ENCODE assay signal across 8 cellular contexts in genomic region chr6:36886948-36887347, GRCh38. TPM values are rescaled to one million over a fixed set of nuclear protein-coding genes. Genes with fewer than 3 reads are reported as not detected.
DNase-seq lines count a peak whose midpoint lies in the region; ATAC-seq and TF ChIP-seq lines count a peak whose summit lies in the region.

No MANE protein-coding gene starts in this region.

- no peaks in the 10 kb centered on the region for H3K36me3 ChIP-seq in SK-N-SH (replicated peaks in 1 of 2; ENCODE audit: control insufficient read depth in 1 of 2, insufficient read depth in 2 of 2, low read length in 1 of 2)
- H3K36me3 ChIP-seq in spleen: peaks cover 0 to 3% (median 0%) of the 10 kb centered on the region in 6 donors

- ATAC-seq in SK-N-SH treated with all-trans-retinoic acid at 6 μM for 48 hours (no peak), T-cell (replicated peaks in 1 of 4) (no peak)

- TF ChIP-seq CTCF in SK-N-SH (IDR thresholded peaks at IDR 0.05): no peak
- no peak for TF ChIP-seq CTCF in fibroblast of the aortic adventitia (IDR thresholded peaks at IDR 0.05; ENCODE audit: insufficient read depth, low read length)
- no peak for TF ChIP-seq CTCF in spleen (IDR thresholded peaks at IDR 0.05 in 8 of 11, conservative IDR thresholded peaks at IDR 0.05 in 3 of 11)

- H3K4me2 ChIP-seq in SK-N-SH: peak overlapping the region; percentile 87

- POLR2A ChIA-PET in SK-N-SH (lab: Yijun Ruan, JAX): interaction anchor here (4.6 kb wide), 1 partner anchor 12 kb away, joined by 26 read pairs; the partner anchor contains the start of gene PPIL1
- POLR2A ChIA-PET in T-cell (lab: Charles Lee): no interaction called here

- H3K9me3 ChIP-seq in SK-N-SH: no peaks in the 10 kb centered on the region
- H3K9me3 ChIP-seq in spleen: no peaks in the 10 kb centered on the region

- peak overlapping the region; percentile 86 to 87 (median 87) for H3K4me3 Mint-ChIP-seq in T-cell

- no peak for TF ChIP-seq POLR2A in spleen (IDR thresholded peaks at IDR 0.05)

- H3K79me2 ChIP-seq in SK-N-SH (ENCODE audit: insufficient read depth): peaks cover 60% of the 10 kb centered on the region

- H3F3A ChIP-seq in SK-N-SH (replicated peaks; ENCODE audit: insufficient read depth): no peaks in the 10 kb centered on the region

- WGBS in SK-N-SH (ENCODE audit: low lambda C conversion rate): 31% methylated on average over 9 of the region's 9 CpGs
- 78 to 87% (median 85%) methylated on average over 9 of the region's 9 CpGs for WGBS in spleen, 5 donors

- TF ChIP-seq RAD21 in SK-N-SH (IDR thresholded peaks at IDR 0.05; ENCODE audit: low read length): no peak

- DNase-seq in SK-N-SH (no peak), T-cell (no peak), fibroblast of the aortic adventitia (ENCODE audit: low read depth) (no peak), spleen (no peak), NCI-H128 (lab: John Stamatoyannopoulos, UW; ENCODE audit: unreplicated experiment) (no peak), NCI-H82 (lab: John Stamatoyannopoulos, UW) (no peak), GDM1 (lab: John Stamatoyannopoulos, UW) (no peak)

- peak overlapping the region; percentile 87; the same call in 1 of the 2 replicates for H3K9ac ChIP-seq in SK-N-SH

- intact Hi-C loops in spleen (cut with DNase I; ENCODE audit: low total_unique reads): loop anchor here (10.0 kb wide), 2 partner anchors 128 to 328 kb away; no protein-coding TSS in a partner anchor

- H3K27ac Mint-ChIP-seq in T-cell: peak overlapping the region in 1 of 2 donors; percentile 75

- H3K4me3 ChIP-seq in SK-N-SH (ENCODE audit: low read depth in 2 of 2, low read length in 1 of 2): peak overlapping the region; percentile 90 to 96
- H3K4me3 ChIP-seq in fibroblast of the aortic adventitia (ENCODE audit: low read depth, low read length): peak overlapping the region; percentile 93
- H3K4me3 ChIP-seq in spleen: peak overlapping the region in 5 of 8 donors; percentile 70 to 88 (median 75)

- H3K9me3 Mint-ChIP-seq in T-cell: no peaks in the 10 kb centered on the region

- no peaks in the 10 kb centered on the region; the same call in 1 of the 2 replicates for H4K20me1 ChIP-seq in SK-N-SH (ENCODE audit: insufficient read depth)

- H3K4me1 ChIP-seq in SK-N-SH (ENCODE audit: control insufficient read depth in 1 of 2, insufficient read depth in 2 of 2, low read depth in 1 of 2, low read length in 1 of 2) (peaks cover 0 to 5% of the 10 kb centered on the region in 2 experiments; a peak in 1 of 4 replicates), spleen (peaks cover 9 to 51% (median 29%) of the 10 kb centered on the region in 6 donors)

- peaks cover 35 to 50% (median 48%) of the 10 kb centered on the region in 3 donors for H3K4me1 Mint-ChIP-seq in T-cell

- no peak overlapping the region; a peak in 1 of 4 replicates for H3K27ac ChIP-seq in SK-N-SH (ENCODE audit: low read depth in 2 of 2, low read length in 1 of 2)
- peak overlapping the region in 2 of 8 donors; percentile 88 for H3K27ac ChIP-seq in spleen

- CTCF ChIA-PET in SK-N-SH (lab: Yijun Ruan, JAX) (interaction anchor here (1.6 to 3.6 kb wide), 3 partner anchors 12 to 131 kb away, joined by 5 to 74 read pairs (median 37); partner anchors contain the start of gene PPIL1), T-cell (lab: Charles Lee) (interaction anchor here in 1 of 2 donors (2.8 kb wide), 1 partner anchor 12 kb away, joined by 49 read pairs; the partner anchor contains the start of gene PPIL1)

- no peak overlapping the region for H2AFZ ChIP-seq in SK-N-SH (ENCODE audit: low read depth)

- peaks cover 4% of the 10 kb centered on the region for H3K36me3 Mint-ChIP-seq in T-cell

- H3K27me3 ChIP-seq in SK-N-SH (ENCODE audit: insufficient read depth) (no peaks in the 10 kb centered on the region), spleen (replicated peaks in 1 of 7) (no peaks in the 10 kb centered on the region)

- no peaks in the 10 kb centered on the region for H3K9me2 ChIP-seq in SK-N-SH

- TF ChIP-seq EP300 in SK-N-SH (IDR thresholded peaks at IDR 0.05; ENCODE audit: borderline replicate concordance in 1 of 2, low read depth in 1 of 2, low read length in 1 of 2): no peak

- H3K27me3 Mint-ChIP-seq in T-cell: no peaks in the 10 kb centered on the region

TF ChIP-seq in SK-N-SH, 30 proteins besides CTCF, POLR2A, EP300 and RAD21 (continues in another document):
- TF ChIP-seq FOXM1 (IDR thresholded peaks at IDR 0.05; ENCODE audit: low read depth) (no peak), JUND (IDR thresholded peaks at IDR 0.05) (no peak), POLR2AphosphoS5 (IDR thresholded peaks at IDR 0.05; ENCODE audit: low read depth, low read length) (no peak), TEAD4 (IDR thresholded peaks at IDR 0.05; ENCODE audit: borderline replicate concordance, insufficient read depth) (no peak), MEF2A (IDR thresholded peaks at IDR 0.05; ENCODE audit: borderline replicate concordance, low read depth) (no peak), RXRA (IDR thresholded peaks at IDR 0.05; ENCODE audit: borderline replicate concordance, low read depth) (no peak)

TF ChIP-seq in SK-N-SH treated with all-trans-retinoic acid at 6 μM for 48 hours, 23 proteins besides CTCF, POLR2A, EP300 and RAD21 (continues in another document):
- TF ChIP-seq GLIS3 (CRISPR knock-in tag; IDR thresholded peaks at IDR 0.05) (no peak), CSRNP3 (CRISPR knock-in tag; IDR thresholded peaks at IDR 0.05) (no peak), BACH2 (CRISPR knock-in tag; IDR thresholded peaks at IDR 0.05; ENCODE audit: borderline replicate concordance) (no peak), ESRRG (CRISPR knock-in tag; IDR thresholded peaks at IDR 0.05) (no peak), ZC3H10 (CRISPR knock-in tag; IDR thresholded peaks at IDR 0.05) (no peak), TCF4 (CRISPR knock-in tag; IDR thresholded peaks at IDR 0.05; ENCODE audit: borderline replicate concordance) (no peak)
- TF ChIP-seq, protein P1, sequence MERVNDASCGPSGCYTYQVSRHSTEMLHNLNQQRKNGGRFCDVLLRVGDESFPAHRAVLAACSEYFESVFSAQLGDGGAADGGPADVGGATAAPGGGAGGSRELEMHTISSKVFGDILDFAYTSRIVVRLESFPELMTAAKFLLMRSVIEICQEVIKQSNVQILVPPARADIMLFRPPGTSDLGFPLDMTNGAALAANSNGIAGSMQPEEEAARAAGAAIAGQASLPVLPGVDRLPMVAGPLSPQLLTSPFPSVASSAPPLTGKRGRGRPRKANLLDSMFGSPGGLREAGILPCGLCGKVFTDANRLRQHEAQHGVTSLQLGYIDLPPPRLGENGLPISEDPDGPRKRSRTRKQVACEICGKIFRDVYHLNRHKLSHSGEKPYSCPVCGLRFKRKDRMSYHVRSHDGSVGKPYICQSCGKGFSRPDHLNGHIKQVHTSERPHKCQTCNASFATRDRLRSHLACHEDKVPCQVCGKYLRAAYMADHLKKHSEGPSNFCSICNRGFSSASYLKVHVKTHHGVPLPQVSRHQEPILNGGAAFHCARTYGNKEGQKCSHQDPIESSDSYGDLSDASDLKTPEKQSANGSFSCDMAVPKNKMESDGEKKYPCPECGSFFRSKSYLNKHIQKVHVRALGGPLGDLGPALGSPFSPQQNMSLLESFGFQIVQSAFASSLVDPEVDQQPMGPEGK (CRISPR knock-in tag; IDR thresholded peaks at IDR 0.05; ENCODE audit: borderline replicate concordance): no peak

RNA-seq across cellular contexts. Expression of gene C6orf89, which starts 1.2 kb away (rescaled TPM):
- polyA plus RNA-seq in SK-N-SH (2012; rRNA removed) (20.4 and 29.8 TPM in 2 replicates), spleen (10 to 100 TPM in 1 of 3 donors, 1 to 10 TPM in 2; 5.7 to 13.9 (median 6.6) TPM)
- 21.5 and 24.8 TPM in 2 replicates for polyA plus RNA-seq in SK-N-SH (2012; cell fraction: cytosol; rRNA removed)
- 17.0 and 23.2 TPM in 2 replicates for polyA plus RNA-seq in SK-N-SH (2012; cell fraction: nucleus; rRNA removed)
- total RNA-seq in T-cell (10 to 100 TPM; 32.6 to 57.9 (median 46.1) TPM), fibroblast of the aortic adventitia (ENCODE audit: low replicate concordance) (23.8 and 58.2 TPM in 2 replicates), spleen (10 to 100 TPM; 31.5 to 49.8 (median 37.9) TPM)

RNA-seq across cellular contexts. Expression of gene PPIL1, which starts 12.3 kb away (rescaled TPM):
- 36.6 and 48.4 TPM in 2 replicates for polyA plus RNA-seq in SK-N-SH (2012; rRNA removed)
- polyA plus RNA-seq in SK-N-SH (2012; cell fraction: cytosol; rRNA removed): 49.9 and 53.0 TPM in 2 replicates
- polyA plus RNA-seq in SK-N-SH (2012; cell fraction: nucleus; rRNA removed): 6.9 and 13.6 TPM in 2 replicates
- total RNA-seq in T-cell: 10 to 100 TPM in 3 of 5 donors, 1 to 10 TPM in 2; 5.0 to 14.4 (median 10.6) TPM
- 11.4 and 36.9 TPM in 2 replicates for total RNA-seq in fibroblast of the aortic adventitia (ENCODE audit: low replicate concordance)
- total RNA-seq in spleen: 10 to 100 TPM in 6 of 7 donors, 1 to 10 TPM in 1; 8.7 to 16.4 (median 13.3) TPM
- 10 to 100 TPM; 10.2 to 26.4 (median 17.0) TPM for polyA plus RNA-seq in spleen

RNA-seq across cellular contexts. Expression of gene CPNE5, which starts 47.7 kb away (rescaled TPM):
- polyA plus RNA-seq in SK-N-SH (2012; rRNA removed) (0.30 and 0.47 TPM in 2 replicates), spleen (10 to 100 TPM in 2 of 3 donors, 1 to 10 TPM in 1; 9.5 to 15.6 (median 11.9) TPM)
- 0.21 and 0.25 TPM in 2 replicates for polyA plus RNA-seq in SK-N-SH (2012; cell fraction: cytosol; rRNA removed)
- 0.47 and 0.54 TPM in 2 replicates for polyA plus RNA-seq in SK-N-SH (2012; cell fraction: nucleus; rRNA removed)
- total RNA-seq in T-cell (1 to 10 TPM in 3 of 5 donors, under 1 TPM in 2; 0.73 to 1.8 (median 1.1) TPM), fibroblast of the aortic adventitia (ENCODE audit: low replicate concordance) (0.16 and 0.18 TPM in 2 replicates), spleen (10 to 100 TPM; 18.1 to 33.4 (median 23.4) TPM)

Comparison
In these comparisons a context has a peak if more than half of its experiments do, and no peak if none do; other contexts are left out.
1. RNA of gene CPNE5, which starts 47.7 kb away (total RNA-seq): 18.1 to 33.4 TPM in spleen; 0.73 to 1.8 TPM in T-cell and 0.16 to 0.18 TPM in fibroblast of the aortic adventitia; every median in the first group is over 4 times any median in the second.
2. Peak in every context shown above with its lines, with median percentiles within 50 percentile points of each other: H3K4me3 ChIP-seq.